In the genomic region with DNA sequence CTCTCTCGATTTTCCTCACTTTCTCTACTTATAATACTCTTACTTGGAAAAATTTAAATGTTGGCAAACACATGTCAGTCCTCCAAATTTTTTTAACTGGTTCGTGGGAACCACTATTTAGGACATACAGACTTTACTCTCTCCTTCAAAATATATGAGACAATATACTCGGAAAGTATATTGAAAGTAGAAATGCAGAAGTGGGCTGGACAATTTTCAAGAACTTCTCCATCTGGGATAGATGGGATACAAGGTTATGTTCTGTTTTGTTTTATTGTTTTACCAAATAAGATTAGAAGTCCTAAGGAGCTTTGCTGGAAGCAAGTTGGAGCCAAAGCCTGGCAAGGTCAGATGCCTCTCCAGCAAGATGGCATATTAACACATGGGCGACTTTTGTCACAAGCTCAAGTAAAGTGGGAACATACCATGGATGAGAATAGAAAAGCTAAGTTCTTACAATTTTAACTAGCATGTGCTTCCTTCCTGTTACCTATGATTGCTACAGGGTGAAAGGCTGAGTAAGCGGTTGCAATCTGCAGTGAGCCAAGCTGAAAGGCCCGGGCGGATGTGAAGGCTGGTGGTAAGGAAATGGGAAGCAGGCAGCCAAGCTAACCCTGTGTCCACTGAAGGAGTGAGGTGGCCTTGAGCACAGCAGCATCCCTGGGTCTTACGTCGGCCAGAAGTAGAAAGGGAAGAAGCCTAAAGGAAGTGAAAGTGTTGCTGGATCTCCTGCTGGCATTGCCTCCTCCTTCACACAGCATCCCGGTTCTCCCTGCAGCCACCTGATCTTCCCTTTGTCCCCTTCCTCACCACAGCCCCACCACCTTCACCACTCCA, we compare ENCODE assay signal across 8 cellular contexts. TPM values are rescaled to one million over a fixed set of nuclear protein-coding genes. Genes with fewer than 3 reads are reported as not detected.
DNase-seq lines count a peak whose midpoint lies in the region; ATAC-seq lines count a peak whose summit lies in the region.

No MANE protein-coding gene starts in this region.

- ATAC-seq in HG02943 (IDR thresholded peaks at IDR 0.05; ENCODE audit: low read depth, unreplicated experiment) (peak; percentile 48), Right ventricle myocardium superior (ENCODE audit: poor library complexity) (peak; percentile 59), HG03378 (IDR thresholded peaks at IDR 0.05; ENCODE audit: unreplicated experiment) (no peak)

- no peaks in the 10 kb centered on the region for H3K9me3 ChIP-seq in MG63

- intact Hi-C loops in Right ventricle myocardium superior (cut with DNase I), result no loop called here

- H3K4me3 ChIP-seq in MG63, result no peak overlapping the region

- no peaks in the 10 kb centered on the region for H3K36me3 ChIP-seq in MG63

- no peaks in the 10 kb centered on the region for H3K27me3 ChIP-seq in MG63

- DNase-seq in GDM1 (lab: John Stamatoyannopoulos, UW) (peak; percentile 59), Right ventricle myocardium superior (peak; percentile 74), DMS 273 treated with DMSO at 0.1 percent for 48 hours (lab: John Stamatoyannopoulos, UW) (no peak), MG63 (no peak)
- DNase-seq in activated CD4-positive, alpha-beta T cell treated with anti-CD3 and anti-CD28 coated beads, Interleukin-2, amount 50 U/mL, for 48 hours, result peak; percentile 56 to 64
- peak; percentile 28 for DNase-seq in stimulated activated CD4-positive, alpha-beta T cell treated with anti-CD3 and anti-CD28 coated beads, Interleukin-2, amount 100 ng/mL, for 4 hours (ENCODE audit: low read depth)

RNA-seq across cellular contexts. Expression of a gene that starts 7.1 kb away (rescaled TPM):
- 39.9 TPM for total RNA-seq in Right ventricle myocardium superior
- total RNA-seq in MG63 (2014; rRNA removed; shearing (Covaris generic); ENCODE audit: low replicate concordance), result 5.7 and 10.5 TPM in 2 replicates

RNA-seq across cellular contexts. Expression of a gene that starts 37.3 kb away (rescaled TPM):
- 12.0 TPM for total RNA-seq in Right ventricle myocardium superior
- total RNA-seq in MG63 (2014; rRNA removed; shearing (Covaris generic); ENCODE audit: low replicate concordance), result 1.4 and 3.0 TPM in 2 replicates

Comparison
In these comparisons a context has a peak if more than half of its experiments do, and no peak if none do; other contexts are left out.
1. DNase-seq: peak in GDM1 (single experiment), activated CD4-positive, alpha-beta T cell treated with anti-CD3 and anti-CD28 coated beads, Interleukin-2, amount 50 U/mL, for 48 hours (2 of 2), Right ventricle myocardium superior (single experiment) and stimulated activated CD4-positive, alpha-beta T cell treated with anti-CD3 and anti-CD28 coated beads, Interleukin-2, amount 100 ng/mL, for 4 hours (single experiment); none in DMS 273 treated with DMSO at 0.1 percent for 48 hours (single experiment) and MG63 (single experiment).